ENCODE assay signal across 26 cellular contexts in the genomic region with DNA sequence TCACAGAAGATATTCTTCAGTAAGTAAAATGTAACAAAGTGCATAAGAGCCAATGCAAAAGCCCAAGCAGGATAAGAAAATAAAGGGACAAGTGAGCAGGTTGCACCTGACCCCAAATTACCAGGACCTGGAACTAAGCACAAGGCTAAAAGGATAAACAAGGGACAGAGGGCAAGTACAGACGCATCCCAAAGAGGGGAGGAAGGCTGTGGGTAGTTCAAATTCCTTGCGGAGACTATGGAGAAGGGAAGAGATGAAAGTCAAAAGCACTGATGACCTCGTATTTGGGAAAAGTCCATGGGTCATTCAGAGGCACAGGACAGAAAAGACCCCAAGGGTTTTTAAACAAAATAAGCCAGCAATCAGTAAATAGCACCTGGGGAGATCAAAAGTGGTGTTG. TPM values are rescaled to one million over a fixed set of nuclear protein-coding genes. Genes with fewer than 3 reads are reported as not detected.
"Had no signal": no experiment of that assay in that cellular context is flagged by ENCODE, and none has a peak within 500 bp of the region (broad histone marks: within the 10 kb centered on the region; RNA-seq: fewer than 3 reads in every experiment).

No MANE protein-coding gene starts in this region.

- H3K9ac ChIP-seq: KMS-11 had no signal

- ATAC-seq: activated CD4-positive, CD25-positive, alpha-beta regulatory T cell treated with anti-CD3 and anti-CD28 coated beads, Interleukin-2, amount 50 U/mL, for 24 hours; activated CD8-positive, alpha-beta T cell treated with anti-CD3 and anti-CD28 coated beads for 36 hours; activated T-cell treated with anti-CD3 and anti-CD28 coated beads, Interleukin-2, amount 50 U/mL, for 72 hours; T-cell had no signal

- H3K4me2 ChIP-seq: KMS-11 had no signal

- H3K4me3 ChIP-seq: adrenal gland, MG63 had no signal

- H3K4me1 Mint-ChIP-seq: activated naive CD8-positive, alpha-beta T cell treated with anti-CD3 and anti-CD28 coated beads, Interleukin-2, amount 10 ng/mL, durations not matched to agents 7 days and 5 days; T-cell had no signal

- H3K4me3 Mint-ChIP-seq: activated CD8-positive, alpha-beta T cell treated with anti-CD3 and anti-CD28 coated beads for 36 hours; activated naive CD8-positive, alpha-beta T cell treated with anti-CD3 and anti-CD28 coated beads, Interleukin-2, amount 10 ng/mL, durations not matched to agents 7 days and 5 days; activated T-cell treated with anti-CD3 and anti-CD28 coated beads, Interleukin-2, amount 50 U/mL, for 72 hours; T-cell had no signal

- H3K27ac ChIP-seq: adrenal gland, KMS-11 had no signal

- H3K36me3 Mint-ChIP-seq: activated naive CD8-positive, alpha-beta T cell treated with anti-CD3 and anti-CD28 coated beads, Interleukin-2, amount 10 ng/mL, durations not matched to agents 7 days and 5 days; T-cell had no signal

- H3K27me3 ChIP-seq: adrenal gland, MG63 had no signal

- H3K9me3 ChIP-seq: adrenal gland, MG63 had no signal

- H3K4me1 ChIP-seq: adrenal gland had no signal

- DNase-seq: activated CD4-positive, alpha-beta T cell treated with anti-CD3 and anti-CD28 coated beads for 4 hours; activated CD8-positive, alpha-beta memory T cell treated with anti-CD3 and anti-CD28 coated beads, Interleukin-2, amount 50 U/mL, for 4 hours; activated CD8-positive, alpha-beta T cell treated with anti-CD3 and anti-CD28 coated beads for 36 hours; activated naive CD4-positive, alpha-beta T cell treated with anti-CD3 and anti-CD28 coated beads, Interleukin-2, amount 50 U/mL, for 16 hours; activated naive CD8-positive, alpha-beta T cell treated with anti-CD3 and anti-CD28 coated beads, Interleukin-2, amount 10 ng/mL, durations not matched to agents 7 days and 5 days; activated T-cell treated with anti-CD3 and anti-CD28 coated beads, Interleukin-2, amount 50 U/mL, for 72 hours; adrenal gland; anterior cingulate cortex; central memory CD4-positive, alpha-beta T cell; MG63; MV-4-11; NCI-H1092 treated with DMSO at 0.1 percent for 48 hours; NCI-H1417 treated with DMSO at 0.1 percent for 48 hours; NCI-H1694; NCI-H2029; NCI-H2107; NCI-H446 treated with DMSO at 0.1 percent for 48 hours; NCI-H524 treated with DMSO at 0.1 percent for 48 hours; NCI-H774; SIG-M5; T-cell; T-helper 2 cell; T1000 had no signal

- H3K27me3 Mint-ChIP-seq: activated naive CD8-positive, alpha-beta T cell treated with anti-CD3 and anti-CD28 coated beads, Interleukin-2, amount 10 ng/mL, durations not matched to agents 7 days and 5 days had no signal

- H3K36me3 ChIP-seq: adrenal gland, MG63 had no signal

- H3K27ac Mint-ChIP-seq: activated CD8-positive, alpha-beta T cell treated with anti-CD3 and anti-CD28 coated beads for 36 hours; activated naive CD8-positive, alpha-beta T cell treated with anti-CD3 and anti-CD28 coated beads, Interleukin-2, amount 10 ng/mL, durations not matched to agents 7 days and 5 days; activated T-cell treated with anti-CD3 and anti-CD28 coated beads, Interleukin-2, amount 50 U/mL, for 72 hours; T-cell had no signal

RNA-seq across cellular contexts. Expression of gene ELAVL2, which starts 11.8 kb away (rescaled TPM):
- total RNA-seq: activated CD8-positive, alpha-beta T cell treated with anti-CD3 and anti-CD28 coated beads for 36 hours; activated naive CD8-positive, alpha-beta T cell treated with anti-CD3 and anti-CD28 coated beads, Interleukin-2, amount 10 ng/mL, durations not matched to agents 7 days and 5 days; activated T-cell treated with anti-CD3 and anti-CD28 coated beads, Interleukin-2, amount 50 U/mL, for 72 hours; OCI-LY7 had no signal
